ENCODE assay signal across 11 cellular contexts in genomic region chr7:1529383-1530116, GRCh38. TPM values are rescaled to one million over a fixed set of nuclear protein-coding genes. Genes with fewer than 3 reads are reported as not detected.
DNase-seq lines count a peak whose midpoint lies in the region; ATAC-seq, FAIRE-seq and TF ChIP-seq lines count a peak whose summit lies in the region.
"Had no signal": no experiment of that assay in that cellular context is flagged by ENCODE, and none has a peak within 500 bp of the region (broad histone marks: within the 10 kb centered on the region; RNA-seq: fewer than 3 reads in every experiment).

No MANE protein-coding gene starts in this region.

- POLR2A ChIA-PET in activated B cell treated with CpG ODN at 0.5 μM for 24 hours (lab: Charles Lee): interaction anchor here (0.6 to 1.5 kb wide), 6 partner anchors 8 to 20 kb away, joined by 3 to 8 read pairs (median 3); no protein-coding TSS in a partner anchor

- CTCF ChIA-PET in activated B cell treated with CpG ODN at 0.5 μM for 24 hours (lab: Charles Lee): no interaction called here

- H3K27me3 ChIP-seq in left ventricle myocardium inferior (ENCODE audit: low read depth): no peaks in the 10 kb centered on the region
- H3K27me3 ChIP-seq in right atrium auricular region: no peaks in the 10 kb centered on the region

- H3K4me3 ChIP-seq in left ventricle myocardium inferior (peak overlapping the region; percentile 76), right atrium auricular region (no peak overlapping the region)

- H3K9me3 ChIP-seq in left ventricle myocardium inferior (replicated peaks): no peaks in the 10 kb centered on the region
- no peaks in the 10 kb centered on the region for H3K9me3 ChIP-seq in right atrium auricular region

- intact Hi-C loops in left ventricle myocardium inferior (cut with micrococcal nuclease) (no loop called here), activated B cell treated with CpG ODN at 0.5 μM for 24 hours (cut with micrococcal nuclease) (loop anchor here (2.0 to 10.0 kb wide), 2 partner anchors 17 to 295 kb away; partner anchors contain the start of gene UNCX)

- no peak for TF ChIP-seq POLR2A in H54 (IDR thresholded peaks at IDR 0.05; ENCODE audit: low read depth, low read length)

- H3K4me1 ChIP-seq in left ventricle myocardium inferior: peaks cover 41% of the 10 kb centered on the region
- H3K4me1 ChIP-seq in right atrium auricular region: peaks cover 0 to 30% of the 10 kb centered on the region in 2 donors

- DNase-seq in left ventricle myocardium inferior: no peak
- no peak for DNase-seq in right atrium auricular region (ENCODE audit: low spot score)
- DNase-seq in activated B cell treated with CpG ODN at 0.5 μM for 24 hours: no peak
- no peak for DNase-seq in memory B cell (ENCODE audit: low spot score in 2 of 2)
- no peak for DNase-seq in type B pancreatic cell (ENCODE audit: extremely low spot score, unreplicated experiment)
- no peak for DNase-seq in nucleus accumbens (lab: John Stamatoyannopoulos, UW)
- no peak for DNase-seq in H54 (ENCODE audit: insufficient read length, low spot score)
- no peak for DNase-seq in activated T-cell treated with anti-CD3 and anti-CD28 coated beads for 4 hours
- DNase-seq: activated CD4-positive, alpha-beta T cell treated with anti-CD3 and anti-CD28 coated beads, Interleukin-2, amount 50 U/mL, for 1 hour had no signal

- H3K36me3 ChIP-seq in left ventricle myocardium inferior: no peaks in the 10 kb centered on the region
- H3K36me3 ChIP-seq in right atrium auricular region: no peaks in the 10 kb centered on the region

- H3K27ac Mint-ChIP-seq in activated B cell treated with CpG ODN at 0.5 μM for 24 hours: no peak overlapping the region
- H3K27ac Mint-ChIP-seq in memory B cell: no peak overlapping the region
- H3K27ac Mint-ChIP-seq in type B pancreatic cell: peak overlapping the region; percentile 63

- H3K4me3 Mint-ChIP-seq in activated B cell treated with CpG ODN at 0.5 μM for 24 hours: peak overlapping the region; percentile 72
- peak overlapping the region; percentile 70 for H3K4me3 Mint-ChIP-seq in memory B cell
- H3K4me3 Mint-ChIP-seq in type B pancreatic cell: peak overlapping the region; percentile 83

- H3K4me1 Mint-ChIP-seq in activated B cell treated with CpG ODN at 0.5 μM for 24 hours: peaks cover 34% of the 10 kb centered on the region
- H3K4me1 Mint-ChIP-seq in memory B cell: peaks cover 20% of the 10 kb centered on the region
- H3K4me1 Mint-ChIP-seq in type B pancreatic cell (ENCODE audit: unreplicated experiment): peaks cover 17% of the 10 kb centered on the region

- H3K36me3 Mint-ChIP-seq in activated B cell treated with CpG ODN at 0.5 μM for 24 hours (ENCODE audit: low read depth) (peaks cover 3% of the 10 kb centered on the region), memory B cell (peaks cover 1% of the 10 kb centered on the region), type B pancreatic cell (no peaks in the 10 kb centered on the region)

- H3K9me3 Mint-ChIP-seq in activated B cell treated with CpG ODN at 0.5 μM for 24 hours (no peaks in the 10 kb centered on the region), memory B cell (no peaks in the 10 kb centered on the region), type B pancreatic cell (no peaks in the 10 kb centered on the region)

- H3K27me3 Mint-ChIP-seq in activated B cell treated with CpG ODN at 0.5 μM for 24 hours (peaks cover 4% of the 10 kb centered on the region), memory B cell (peaks cover 9% of the 10 kb centered on the region), type B pancreatic cell (peaks cover 39% of the 10 kb centered on the region)

- no peak for FAIRE-seq in H54 (lab: Jason Lieb, UNC)
- FAIRE-seq: keratinocyte had no signal

- TF ChIP-seq CTCF in left ventricle myocardium inferior (IDR thresholded peaks at IDR 0.05; ENCODE audit: borderline replicate concordance) (no peak), right atrium auricular region (IDR thresholded peaks at IDR 0.05) (no peak), activated B cell treated with CpG ODN at 0.5 μM for 24 hours (IDR thresholded peaks at IDR 0.05) (no peak), type B pancreatic cell (conservative IDR thresholded peaks at IDR 0.05) (no peak)

- peak overlapping the region; percentile 99 for H3K27ac ChIP-seq in left ventricle myocardium inferior (replicated peaks)
- no peak overlapping the region for H3K27ac ChIP-seq in right atrium auricular region

- no peak for ATAC-seq in activated B cell treated with CpG ODN at 0.5 μM for 24 hours (ENCODE audit: low read depth)
- no peak for ATAC-seq in memory B cell (ENCODE audit: low read depth)

RNA-seq across cellular contexts. Expression of gene MAFK, which starts 1.0 kb away (rescaled TPM):
- total RNA-seq in left ventricle myocardium inferior: 76.5 TPM
- 10 to 100 TPM; 29.6 to 70.9 TPM for total RNA-seq in right atrium auricular region
- total RNA-seq in activated B cell treated with CpG ODN at 0.5 μM for 24 hours: 30.3 and 38.5 TPM in 2 replicates
- 8.2 and 19.9 TPM in 2 replicates for total RNA-seq in type B pancreatic cell (ENCODE audit: low replicate concordance)

RNA-seq across cellular contexts. Expression of gene INTS1, which starts 25.4 kb away (rescaled TPM):
- total RNA-seq in left ventricle myocardium inferior: 29.9 TPM
- 10 to 100 TPM; 29.0 to 47.0 TPM for total RNA-seq in right atrium auricular region
- 97.6 and 110 TPM in 2 replicates for total RNA-seq in activated B cell treated with CpG ODN at 0.5 μM for 24 hours
- 112 and 134 TPM in 2 replicates for total RNA-seq in type B pancreatic cell (ENCODE audit: low replicate concordance)

RNA-seq across cellular contexts. Expression of gene TMEM184A, which starts 26.5 kb away (rescaled TPM):
- total RNA-seq in left ventricle myocardium inferior: 0.36 TPM
- under 1 TPM in 1 of 2 donors, not detected in 1; 0.28 TPM for total RNA-seq in right atrium auricular region
- not detected in 2 replicates for total RNA-seq in activated B cell treated with CpG ODN at 0.5 μM for 24 hours
- 6.6 and 7.6 TPM in 2 replicates for total RNA-seq in type B pancreatic cell (ENCODE audit: low replicate concordance)
- total RNA-seq: pulmonary artery endothelial cell had no signal

RNA-seq across cellular contexts. Expression of gene PSMG3, which starts 40.3 kb away (rescaled TPM):
- total RNA-seq in left ventricle myocardium inferior (11.2 TPM), right atrium auricular region (10 to 100 TPM; 21.5 to 22.3 TPM), activated B cell treated with CpG ODN at 0.5 μM for 24 hours (29.5 and 30.5 TPM in 2 replicates), type B pancreatic cell (ENCODE audit: low replicate concordance) (27.0 and 35.2 TPM in 2 replicates)
